In the genomic region with DNA sequence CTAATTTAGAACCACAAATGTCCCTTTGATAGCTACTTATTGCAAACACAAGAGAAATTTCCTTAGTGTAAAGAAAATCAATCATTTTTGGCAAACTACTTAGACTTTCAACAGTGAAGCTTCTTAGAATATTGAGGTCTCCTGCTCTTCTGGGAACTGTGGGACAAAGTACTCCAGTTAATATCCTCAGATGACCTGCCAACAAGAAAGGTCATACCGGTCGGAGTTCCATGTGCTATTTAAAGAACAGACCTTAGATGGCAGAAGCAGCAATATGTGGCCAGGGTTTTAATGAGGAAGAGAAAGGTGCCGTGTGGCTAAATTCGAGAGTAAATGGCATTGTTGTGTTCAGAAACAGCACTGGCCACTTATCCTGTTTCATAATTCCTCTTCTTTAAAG, we compare ENCODE assay signal across 15 cellular contexts.
DNase-seq lines count a peak whose midpoint lies in the region; ATAC-seq lines count a peak whose summit lies in the region.
"Had no signal": no experiment of that assay in that cellular context is flagged by ENCODE, and none has a peak within 500 bp of the region (broad histone marks: within the 10 kb centered on the region; RNA-seq: fewer than 3 reads in every experiment).

No MANE protein-coding gene starts in this region.

- WGBS in trophoblast cell (ENCODE audit: extremely low coverage, insufficient coverage, insufficient read length) = no CpG with 5 or more reads among the region's 4 CpGs

- no peak overlapping the region for H3K4me3 ChIP-seq in naive thymus-derived CD4-positive, alpha-beta T cell (ENCODE audit: low read length)
- no peak overlapping the region for H3K4me3 ChIP-seq in trophoblast cell (ENCODE audit: low read depth, low read length)
- H3K4me3 ChIP-seq: GM23338, hepatocyte, upper lobe of left lung had no signal

- peaks cover 3% of the 10 kb centered on the region for H3K9me3 Mint-ChIP-seq in activated naive CD8-positive, alpha-beta T cell treated with anti-CD3 and anti-CD28 coated beads for 36 hours
- H3K9me3 Mint-ChIP-seq in naive thymus-derived CD4-positive, alpha-beta T cell = peaks cover 0 to 4% (median 0%) of the 10 kb centered on the region in 11 donors
- H3K9me3 Mint-ChIP-seq: GM23338 had no signal

- intact Hi-C loops in naive thymus-derived CD4-positive, alpha-beta T cell (cut with micrococcal nuclease) = loop anchor here (2.0 to 5.0 kb wide), 5 partner anchors 37 to 513 kb away; a partner anchor contains a TSS

- no peak overlapping the region for H2BK12ac ChIP-seq in trophoblast cell (ENCODE audit: low read length)

- no peak overlapping the region for H2AFZ ChIP-seq in trophoblast cell (ENCODE audit: insufficient read depth, low read length, poor library complexity)
- H2AFZ ChIP-seq: hepatocyte, parathyroid adenoma had no signal

- H3K36me3 Mint-ChIP-seq in activated naive CD8-positive, alpha-beta T cell treated with anti-CD3 and anti-CD28 coated beads for 36 hours = peaks cover 26% of the 10 kb centered on the region
- peaks cover 5 to 25% (median 18%) of the 10 kb centered on the region in 5 donors for H3K36me3 Mint-ChIP-seq in naive thymus-derived CD4-positive, alpha-beta T cell

- POLR2A ChIA-PET in naive thymus-derived CD4-positive, alpha-beta T cell (lab: Charles Lee) = interaction anchor here (1.2 to 10.6 kb wide), 7 partner anchors 12 to 203 kb away, joined by 4 to 173 read pairs (median 12); a partner anchor contains a TSS

- H3K27ac Mint-ChIP-seq in activated naive CD8-positive, alpha-beta T cell treated with anti-CD3 and anti-CD28 coated beads for 36 hours = peak overlapping the region; percentile 89
- peak overlapping the region in 8 of 9 donors; percentile 51 to 98 (median 94) for H3K27ac Mint-ChIP-seq in naive thymus-derived CD4-positive, alpha-beta T cell

- H3K4me2 ChIP-seq in trophoblast cell (ENCODE audit: low read length) = no peak overlapping the region
- H3K4me2 ChIP-seq: GM23338, hepatocyte had no signal

- H3K27me3 ChIP-seq in naive thymus-derived CD4-positive, alpha-beta T cell (ENCODE audit: control insufficient read depth in 2 of 2, insufficient read depth in 2 of 2, low read length in 2 of 2) = no peaks in the 10 kb centered on the region
- H3K27me3 ChIP-seq in trophoblast cell (ENCODE audit: insufficient read depth, low read length) = no peaks in the 10 kb centered on the region
- H3K27me3 ChIP-seq: hepatocyte, upper lobe of left lung had no signal

- no peak overlapping the region for H4K91ac ChIP-seq in trophoblast cell (ENCODE audit: low read depth, low read length)

- no peak overlapping the region for H3K9ac ChIP-seq in trophoblast cell (ENCODE audit: low read length)
- H3K9ac ChIP-seq: parathyroid adenoma had no signal

- H3K79me1 ChIP-seq in trophoblast cell (ENCODE audit: low read length) = no peaks in the 10 kb centered on the region

- H3K4me1 ChIP-seq in naive thymus-derived CD4-positive, alpha-beta T cell (ENCODE audit: control insufficient read depth in 2 of 2, insufficient read depth in 2 of 2, low read length in 2 of 2) = peaks cover 51 to 74% of the 10 kb centered on the region in 2 donors
- peaks cover 3 to 5% of the 10 kb centered on the region in 2 experiments for H3K4me1 ChIP-seq in trophoblast cell (ENCODE audit: control insufficient read depth in 1 of 2, insufficient read depth in 2 of 2, low read length in 2 of 2)
- H3K4me1 ChIP-seq: parathyroid adenoma had no signal

- no peak overlapping the region for H2BK120ac ChIP-seq in trophoblast cell (ENCODE audit: insufficient read depth, low read length, poor library complexity)

- peak; percentile 35 for DNase-seq in SKM-1 treated with dmso at 0.1 percent for 144 hours (lab: John Stamatoyannopoulos, UW; ENCODE audit: unreplicated experiment)
- no peak for DNase-seq in SKM-1 (lab: John Stamatoyannopoulos, UW; ENCODE audit: unreplicated experiment)
- peak; percentile 79 for DNase-seq in MV-4-11 (lab: John Stamatoyannopoulos, UW)
- no peak for DNase-seq in activated naive CD8-positive, alpha-beta T cell treated with anti-CD3 and anti-CD28 coated beads for 36 hours
- no peak for DNase-seq in naive thymus-derived CD4-positive, alpha-beta T cell
- no peak for DNase-seq in trophoblast cell
- DNase-seq: NCI-H1048, NCI-H226, upper lobe of left lung had no signal

- H3K27me3 Mint-ChIP-seq in activated naive CD8-positive, alpha-beta T cell treated with anti-CD3 and anti-CD28 coated beads for 36 hours = no peaks in the 10 kb centered on the region
- no peaks in the 10 kb centered on the region for H3K27me3 Mint-ChIP-seq in naive thymus-derived CD4-positive, alpha-beta T cell

- H3K4ac ChIP-seq in trophoblast cell (ENCODE audit: low read depth, low read length) = no peak overlapping the region

- H2AK5ac ChIP-seq in trophoblast cell (ENCODE audit: low read length) = no peak overlapping the region

- no peak overlapping the region for H4K12ac ChIP-seq in trophoblast cell (ENCODE audit: low read depth, low read length)

- ATAC-seq in naive thymus-derived CD4-positive, alpha-beta T cell = no peak
- ATAC-seq in GM19397 (IDR thresholded peaks at IDR 0.05; ENCODE audit: unreplicated experiment) (no peak), HG03175 (IDR thresholded peaks at IDR 0.05; ENCODE audit: unreplicated experiment) (no peak)

- CTCF ChIA-PET in naive thymus-derived CD4-positive, alpha-beta T cell (lab: Charles Lee) = interaction anchor here (0.9 to 2.1 kb wide), 9 partner anchors 28 to 203 kb away, joined by 3 to 15 read pairs (median 5); a partner anchor contains a TSS

- H3K18ac ChIP-seq in trophoblast cell (ENCODE audit: low read length) = no peak overlapping the region

- peaks cover 75% of the 10 kb centered on the region for H3K4me1 Mint-ChIP-seq in activated naive CD8-positive, alpha-beta T cell treated with anti-CD3 and anti-CD28 coated beads for 36 hours
- peaks cover 50 to 91% (median 85%) of the 10 kb centered on the region in 7 donors for H3K4me1 Mint-ChIP-seq in naive thymus-derived CD4-positive, alpha-beta T cell

- H4K8ac ChIP-seq in trophoblast cell (ENCODE audit: low read depth, low read length) = no peak overlapping the region

- H3K36me3 ChIP-seq in naive thymus-derived CD4-positive, alpha-beta T cell (ENCODE audit: control insufficient read depth in 2 of 3, insufficient read depth in 3 of 3, low read length in 3 of 3) = no peaks in the 10 kb centered on the region
- H3K36me3 ChIP-seq in trophoblast cell (ENCODE audit: control insufficient read depth in 1 of 2, insufficient read depth in 2 of 2, low read length in 2 of 2) = no peaks in the 10 kb centered on the region
- H3K36me3 ChIP-seq: upper lobe of left lung had no signal

- H3K79me2 ChIP-seq in trophoblast cell (ENCODE audit: control insufficient read depth, insufficient read depth, low read length, poor library complexity) = no peaks in the 10 kb centered on the region
- H3K79me2 ChIP-seq: hepatocyte, parathyroid adenoma had no signal

- H3K23ac ChIP-seq in trophoblast cell (ENCODE audit: low read length) = no peak overlapping the region

- H2BK5ac ChIP-seq in trophoblast cell (ENCODE audit: low read depth, low read length, poor library complexity) = no peak overlapping the region

- H3K9me3 ChIP-seq in naive thymus-derived CD4-positive, alpha-beta T cell (ENCODE audit: control insufficient read depth in 2 of 3, low read length in 3 of 3) = no peaks in the 10 kb centered on the region
- H3K9me3 ChIP-seq in trophoblast cell (ENCODE audit: insufficient read depth, low read depth, low read length) = no peaks in the 10 kb centered on the region
- H3K9me3 ChIP-seq: upper lobe of left lung had no signal

- H3K4me3 Mint-ChIP-seq in activated naive CD8-positive, alpha-beta T cell treated with anti-CD3 and anti-CD28 coated beads for 36 hours = no peak overlapping the region
- H3K4me3 Mint-ChIP-seq in naive thymus-derived CD4-positive, alpha-beta T cell = peak overlapping the region in 5 of 10 donors; percentile 18 to 87 (median 76)
- H3K4me3 Mint-ChIP-seq: GM23338 had no signal

- H3K14ac ChIP-seq in trophoblast cell (ENCODE audit: low read length) = no peak overlapping the region

- H3K27ac ChIP-seq in naive thymus-derived CD4-positive, alpha-beta T cell (ENCODE audit: low read depth, low read length) = no peak overlapping the region
- no peak overlapping the region for H3K27ac ChIP-seq in trophoblast cell (ENCODE audit: low read depth, low read length)
- H3K27ac ChIP-seq: hepatocyte, parathyroid adenoma, upper lobe of left lung, VCaP had no signal

Comparison
In these comparisons a context has a peak if more than half of its experiments do, and no peak if none do; other contexts are left out.
1. DNase-seq: peak in SKM-1 treated with dmso at 0.1 percent for 144 hours (single experiment) and MV-4-11 (single experiment); none in SKM-1 (single experiment), activated naive CD8-positive, alpha-beta T cell treated with anti-CD3 and anti-CD28 coated beads for 36 hours (single experiment), naive thymus-derived CD4-positive, alpha-beta T cell (0 of 9) and trophoblast cell (0 of 2).